ENCODE assay signal across 16 cellular contexts in genomic region chr6:165677091-165677490, GRCh38. TPM values are rescaled to one million over a fixed set of nuclear protein-coding genes. Genes with fewer than 3 reads are reported as not detected.
DNase-seq lines count a peak whose midpoint lies in the region; TF ChIP-seq lines count a peak whose summit lies in the region.
"Had no signal": no experiment of that assay in that cellular context is flagged by ENCODE, and none has a peak within 500 bp of the region (broad histone marks: within the 10 kb centered on the region; RNA-seq: fewer than 3 reads in every experiment).

No MANE protein-coding gene starts in this region.

- H3K4me3 ChIP-seq in HEK293 (ENCODE audit: low read depth, low read length) = no peak overlapping the region
- peak overlapping the region; percentile 16 for H3K4me3 ChIP-seq in coronary artery
- H3K4me3 ChIP-seq in smooth muscle cell = no peak overlapping the region
- H3K4me3 ChIP-seq: BLaER1, GM12878 had no signal

- POLR2A ChIA-PET in HEK293 (lab: Yijun Ruan, JAX) = no interaction called here

- H3K9ac ChIP-seq in smooth muscle cell (ENCODE audit: low read depth) = no peak overlapping the region
- H3K9ac ChIP-seq: BLaER1 had no signal

- TF ChIP-seq CTCF in HEK293 (tag by site-specific recombination; IDR thresholded peaks at IDR 0.05) = no peak
- TF ChIP-seq CTCF in coronary artery (IDR thresholded peaks at IDR 0.05) = no peak
- TF ChIP-seq CTCF in smooth muscle cell (IDR thresholded peaks at IDR 0.05; ENCODE audit: borderline replicate concordance, insufficient read depth, poor library complexity, severe bottlenecking) = no peak

- WGBS in smooth muscle cell (ENCODE audit: low lambda C conversion rate) = 57% methylated on average over 6 of the region's 6 CpGs

- H3K9me3 ChIP-seq in HEK293 (ENCODE audit: control insufficient read depth, insufficient read depth, low read depth, low read length) (no peaks in the 10 kb centered on the region), smooth muscle cell (replicated peaks; ENCODE audit: low read depth) (no peaks in the 10 kb centered on the region)
- H3K9me3 ChIP-seq: BLaER1, Caco-2 had no signal

- H3K4me1 ChIP-seq in HEK293 (ENCODE audit: control insufficient read depth, insufficient read depth, low read length) = peaks cover 30% of the 10 kb centered on the region
- H3K4me1 ChIP-seq in smooth muscle cell (ENCODE audit: low read depth) = no peaks in the 10 kb centered on the region
- H3K4me1 ChIP-seq: Caco-2 had no signal

- peak overlapping the region; percentile 57 for H2AFZ ChIP-seq in smooth muscle cell (ENCODE audit: low read depth)

- H3F3A ChIP-seq in smooth muscle cell (ENCODE audit: low read depth) = no peaks in the 10 kb centered on the region

- no peaks in the 10 kb centered on the region for H3K36me3 ChIP-seq in HEK293 (ENCODE audit: control insufficient read depth in 2 of 2, insufficient read depth in 1 of 2, low read length in 2 of 2)
- no peaks in the 10 kb centered on the region for H3K36me3 ChIP-seq in smooth muscle cell (ENCODE audit: low read depth)
- H3K36me3 ChIP-seq: BLaER1 had no signal

- no peaks in the 10 kb centered on the region for H3K27me3 ChIP-seq in smooth muscle cell (ENCODE audit: low read depth)
- H3K27me3 ChIP-seq: BLaER1 had no signal

- CTCF ChIA-PET in HEK293 (lab: Yijun Ruan, JAX) = interaction anchor here (1.0 kb wide), 1 partner anchor 12 kb away, joined by 5 read pairs; no protein-coding TSS in a partner anchor

- H3K27ac ChIP-seq in HEK293 (ENCODE audit: extremely low read depth, low read depth, low read length) (no peak overlapping the region), coronary artery (no peak overlapping the region), smooth muscle cell (ENCODE audit: low read depth) (peak overlapping the region; percentile 30)
- H3K27ac ChIP-seq: 22Rv1, BLaER1 had no signal

- no peaks in the 10 kb centered on the region for H3K79me2 ChIP-seq in smooth muscle cell (ENCODE audit: low read depth)

- DNase-seq in DMS53 (lab: John Stamatoyannopoulos, UW) = peak; percentile 15
- DNase-seq in DMS53 treated with DMSO at 0.1 percent for 48 hours (lab: John Stamatoyannopoulos, UW; ENCODE audit: unreplicated experiment) = no peak
- no peak for DNase-seq in coronary artery (ENCODE audit: low spot score)
- DNase-seq in smooth muscle cell (lab: John Stamatoyannopoulos, UW; ENCODE audit: unreplicated experiment) = no peak
- no peak for DNase-seq in NCI-H1048 (lab: John Stamatoyannopoulos, UW)
- no peak for DNase-seq in NCI-H2227 (lab: John Stamatoyannopoulos, UW; ENCODE audit: unreplicated experiment)
- DNase-seq in stimulated activated CD4-positive, alpha-beta T cell treated with anti-CD3 and anti-CD28 coated beads, Interleukin-15, amount 100 ng/mL, for 24 hours = no peak
- DNase-seq: AML-193; Caco-2; CD8-positive, alpha-beta memory T cell; GOT3; KBM-7 had no signal

- no peaks in the 10 kb centered on the region for H4K20me1 ChIP-seq in smooth muscle cell (ENCODE audit: low read depth)
- H4K20me1 ChIP-seq: BLaER1 had no signal

- no peak overlapping the region for H3K4me2 ChIP-seq in smooth muscle cell
- H3K4me2 ChIP-seq: BLaER1 had no signal

TF ChIP-seq in HEK293, 187 proteins besides CTCF, POLR2A, EP300 and RAD21:
- peak; percentile 81; the same call in 1 of the 2 replicates for TF ChIP-seq ZNF10 (tag by site-specific recombination; IDR thresholded peaks at IDR 0.05)
- no peak for TF ChIP-seq ZNF404 (tag by site-specific recombination; IDR thresholded peaks at IDR 0.05)

RNA-seq across cellular contexts. Expression of gene PDE10A, which starts 14.1 kb away (rescaled TPM):
- 5.6 and 7.1 TPM in 2 replicates for total RNA-seq in smooth muscle cell
- polyA plus RNA-seq in smooth muscle cell = 0.11 and 2.0 TPM in 2 replicates
- total RNA-seq: CD8-positive, alpha-beta memory T cell had no signal
- polyA plus RNA-seq: CD8-positive, alpha-beta memory T cell had no signal
